10 cellular contexts compared by ENCODE assay signal in genomic region chr1:201704439-201704792, GRCh38.
A peak's percentile ranks its signal among the peaks of the same experiment; 100 is the strongest.
DNase-seq lines count a peak whose midpoint lies in the region; ATAC-seq, FAIRE-seq and TF ChIP-seq lines count a peak whose summit lies in the region.
"Had no signal": no experiment of that assay in that cellular context is flagged by ENCODE, and none has a peak within 500 bp of the region (broad histone marks: within the 10 kb centered on the region; RNA-seq: fewer than 3 reads in every experiment).

No MANE protein-coding gene starts in this region.

- ATAC-seq in A549 (no peak; a peak in 1 of 6 replicates), pancreas (no peak)

- no peaks in the 10 kb centered on the region for H3K27me3 ChIP-seq in rectal smooth muscle tissue (ENCODE audit: control insufficient read depth, insufficient read depth, low read length)
- H3K27me3 ChIP-seq in effector memory CD4-positive, alpha-beta T cell (replicated peaks; ENCODE audit: control insufficient read depth, insufficient read depth, low read length, poor library complexity, severe bottlenecking): no peaks in the 10 kb centered on the region
- no peaks in the 10 kb centered on the region for H3K27me3 ChIP-seq in pancreas
- H3K27me3 ChIP-seq: left lung had no signal

- TF ChIP-seq CTCF in A549 (IDR thresholded peaks at IDR 0.05) (no peak), LNCAP (IDR thresholded peaks at IDR 0.05) (peak; percentile 52), D721Med (IDR thresholded peaks at IDR 0.05; ENCODE audit: insufficient read depth, missing control alignments) (no peak), pancreas (IDR thresholded peaks at IDR 0.05) (peak in 1 of 4 donors; percentile 26)

- H3K4me1 ChIP-seq in A549: peaks cover 21% of the 10 kb centered on the region
- peaks cover 30% of the 10 kb centered on the region for H3K4me1 ChIP-seq in rectal smooth muscle tissue (ENCODE audit: control insufficient read depth, insufficient read depth, low read length)
- H3K4me1 ChIP-seq in effector memory CD4-positive, alpha-beta T cell (ENCODE audit: control insufficient read depth, insufficient read depth, low read length, poor library complexity, severe bottlenecking): no peaks in the 10 kb centered on the region
- peaks cover 0 to 3% (median 0%) of the 10 kb centered on the region in 3 donors for H3K4me1 ChIP-seq in pancreas

- no peak overlapping the region for H3K9ac ChIP-seq in rectal smooth muscle tissue (ENCODE audit: low read length)

- POLR2A ChIA-PET in A549 (lab: Yijun Ruan, JAX): interaction anchor here (0.8 kb wide), 1 partner anchor 145 kb away, joined by 3 read pairs; no protein-coding TSS in a partner anchor

- intact Hi-C loops in pancreas (cut with DNase I): no loop called here

- no peak overlapping the region for H3K4me3 ChIP-seq in A549
- H3K4me3 ChIP-seq in rectal smooth muscle tissue (ENCODE audit: low read length): no peak overlapping the region
- H3K4me3 ChIP-seq in effector memory CD4-positive, alpha-beta T cell (ENCODE audit: insufficient read depth, low read depth, low read length, poor library complexity, severe bottlenecking): no peak overlapping the region
- H3K4me3 ChIP-seq in pancreas: no peak overlapping the region
- H3K4me3 ChIP-seq: left lung had no signal

- H3K36me3 ChIP-seq in rectal smooth muscle tissue (ENCODE audit: control insufficient read depth, insufficient read depth, low read length): no peaks in the 10 kb centered on the region
- no peaks in the 10 kb centered on the region for H3K36me3 ChIP-seq in effector memory CD4-positive, alpha-beta T cell (ENCODE audit: control insufficient read depth, insufficient read depth, low read length)
- H3K36me3 ChIP-seq in pancreas: no peaks in the 10 kb centered on the region
- H3K36me3 ChIP-seq: left lung had no signal

- no peak for TF ChIP-seq EP300 in A549 (IDR thresholded peaks at IDR 0.05)

- H3K27ac ChIP-seq in A549 (peak overlapping the region; percentile 75 to 85; a peak in 5 of 6 replicates), cingulate gyrus (ENCODE audit: low read depth, low read length) (peak overlapping the region; percentile 39), rectal smooth muscle tissue (ENCODE audit: low read depth, low read length) (peak overlapping the region; percentile 67), pancreas (no peak overlapping the region)
- no peak overlapping the region for H3K27ac ChIP-seq in effector memory CD4-positive, alpha-beta T cell (ENCODE audit: insufficient read depth, low read length, poor library complexity, severe bottlenecking)
- H3K27ac ChIP-seq: left lung had no signal

- H3K4me2 ChIP-seq in A549: peak overlapping the region; percentile 59; the same call in 2 of the 3 replicates

- CTCF ChIA-PET in A549 (lab: Yijun Ruan, JAX): interaction anchor here (0.7 to 29.6 kb wide), 68 partner anchors 10 to 223 kb away, joined by 3 to 903 read pairs (median 6); no protein-coding TSS in a partner anchor

- no peak for TF ChIP-seq POLR2A in A549 (IDR thresholded peaks at IDR 0.05; ENCODE audit: low read length)

- TF ChIP-seq RAD21 in A549 (conservative IDR thresholded peaks at IDR 0.05 in 1 of 2, IDR thresholded peaks at IDR 0.05 in 1 of 2): no peak; a peak in 1 of 5 replicates

- FAIRE-seq in A549 (lab: Jason Lieb, UNC): no peak
- FAIRE-seq in D721Med (lab: Jason Lieb, UNC): no peak
- FAIRE-seq in pancreas (lab: Jason Lieb, UNC): no peak
- FAIRE-seq: bronchial epithelial cell had no signal

- WGBS in A549 (ENCODE audit: missing lambda C conversion rate): 38% methylated on average over 2 of the region's 2 CpGs
- WGBS in pancreas, 2 donors: 37 to 43% methylated on average over 2 of the region's 2 CpGs

- no peak for DNase-seq in A549 (ENCODE audit: low read depth in 1 of 2, low spot score in 1 of 2)
- no peak for DNase-seq in hippocampal formation (lab: John Stamatoyannopoulos, UW)
- DNase-seq in effector memory CD4-positive, alpha-beta T cell: no peak
- no peak for DNase-seq in D721Med (ENCODE audit: insufficient read length, low spot score)
- no peak for DNase-seq in pancreas

- H3K9me3 ChIP-seq in A549 (no peaks in the 10 kb centered on the region), pancreas (no peaks in the 10 kb centered on the region)
- H3K9me3 ChIP-seq in effector memory CD4-positive, alpha-beta T cell (ENCODE audit: control insufficient read depth, low read length): no peaks in the 10 kb centered on the region

TF ChIP-seq in A549, 52 proteins besides CTCF, POLR2A, EP300 and RAD21:
- TF ChIP-seq RARB (CRISPR knock-in tag; IDR thresholded peaks at IDR 0.05) (no peak), KDM5A (IDR thresholded peaks at IDR 0.05) (no peak), SREBF2 (IDR thresholded peaks at IDR 0.05) (no peak), TP53 (CRISPR knock-in tag; IDR thresholded peaks at IDR 0.05) (no peak), KDM1A (IDR thresholded peaks at IDR 0.05; ENCODE audit: low read depth) (no peak), CBX8 (IDR thresholded peaks at IDR 0.05) (no peak), EHMT2 (IDR thresholded peaks at IDR 0.05; ENCODE audit: low read depth) (no peak), MAFK (IDR thresholded peaks at IDR 0.05; ENCODE audit: partially characterized antibody) (no peak), CBX2 (IDR thresholded peaks at IDR 0.05; ENCODE audit: borderline replicate concordance, low read depth) (no peak), HDAC2 (IDR thresholded peaks at IDR 0.05) (no peak), CHD2 (IDR thresholded peaks at IDR 0.05; ENCODE audit: low read length, partially characterized antibody) (no peak), PHF8 (IDR thresholded peaks at IDR 0.05; ENCODE audit: borderline replicate concordance, low read depth) (no peak), CHD4 (IDR thresholded peaks at IDR 0.05; ENCODE audit: borderline replicate concordance) (no peak), RCOR1 (IDR thresholded peaks at IDR 0.05; ENCODE audit: low read depth, low read length) (no peak), EHF (CRISPR knock-in tag; IDR thresholded peaks at IDR 0.05) (no peak)
- TF ChIP-seq, protein P1, sequence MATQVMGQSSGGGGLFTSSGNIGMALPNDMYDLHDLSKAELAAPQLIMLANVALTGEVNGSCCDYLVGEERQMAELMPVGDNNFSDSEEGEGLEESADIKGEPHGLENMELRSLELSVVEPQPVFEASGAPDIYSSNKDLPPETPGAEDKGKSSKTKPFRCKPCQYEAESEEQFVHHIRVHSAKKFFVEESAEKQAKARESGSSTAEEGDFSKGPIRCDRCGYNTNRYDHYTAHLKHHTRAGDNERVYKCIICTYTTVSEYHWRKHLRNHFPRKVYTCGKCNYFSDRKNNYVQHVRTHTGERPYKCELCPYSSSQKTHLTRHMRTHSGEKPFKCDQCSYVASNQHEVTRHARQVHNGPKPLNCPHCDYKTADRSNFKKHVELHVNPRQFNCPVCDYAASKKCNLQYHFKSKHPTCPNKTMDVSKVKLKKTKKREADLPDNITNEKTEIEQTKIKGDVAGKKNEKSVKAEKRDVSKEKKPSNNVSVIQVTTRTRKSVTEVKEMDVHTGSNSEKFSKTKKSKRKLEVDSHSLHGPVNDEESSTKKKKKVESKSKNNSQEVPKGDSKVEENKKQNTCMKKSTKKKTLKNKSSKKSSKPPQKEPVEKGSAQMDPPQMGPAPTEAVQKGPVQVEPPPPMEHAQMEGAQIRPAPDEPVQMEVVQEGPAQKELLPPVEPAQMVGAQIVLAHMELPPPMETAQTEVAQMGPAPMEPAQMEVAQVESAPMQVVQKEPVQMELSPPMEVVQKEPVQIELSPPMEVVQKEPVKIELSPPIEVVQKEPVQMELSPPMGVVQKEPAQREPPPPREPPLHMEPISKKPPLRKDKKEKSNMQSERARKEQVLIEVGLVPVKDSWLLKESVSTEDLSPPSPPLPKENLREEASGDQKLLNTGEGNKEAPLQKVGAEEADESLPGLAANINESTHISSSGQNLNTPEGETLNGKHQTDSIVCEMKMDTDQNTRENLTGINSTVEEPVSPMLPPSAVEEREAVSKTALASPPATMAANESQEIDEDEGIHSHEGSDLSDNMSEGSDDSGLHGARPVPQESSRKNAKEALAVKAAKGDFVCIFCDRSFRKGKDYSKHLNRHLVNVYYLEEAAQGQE (IDR thresholded peaks at IDR 0.05): no peak

Comparison
In these comparisons a context has a peak if more than half of its experiments do, and no peak if none do; other contexts are left out.
1. H3K27ac ChIP-seq: peak in A549 (2 of 2), cingulate gyrus (single experiment) and rectal smooth muscle tissue (single experiment); none in effector memory CD4-positive, alpha-beta T cell (single experiment) and pancreas (0 of 4).